21 cellular contexts compared by ENCODE assay signal in genomic region chr7:54878339-54878738, GRCh38.
DNase-seq lines count a peak whose midpoint lies in the region; ATAC-seq, FAIRE-seq and TF ChIP-seq lines count a peak whose summit lies in the region.
"Had no signal": no experiment of that assay in that cellular context is flagged by ENCODE, and none has a peak within 500 bp of the region (broad histone marks: within the 10 kb centered on the region; RNA-seq: fewer than 3 reads in every experiment).

No MANE protein-coding gene starts in this region.

- H3K27ac ChIP-seq in right lobe of liver (peak overlapping the region in 2 of 3 donors; percentile 22 to 29), HepG2 (ENCODE audit: extremely low read length, insufficient read depth, low read length) (no peak overlapping the region), kidney (ENCODE audit: low read depth in 2 of 2, low read length in 2 of 2) (no peak overlapping the region)
- H3K27ac ChIP-seq: brain microvascular endothelial cell, coronary artery, SK-N-MC, stomach had no signal

- BruUV-seq in HepG2 (replicated peaks; lab: Mats Ljungman, UMichigan), result no TSS peak

- no peak for TF ChIP-seq RAD21 in HepG2 (CRISPR knock-in tag; IDR thresholded peaks at IDR 0.05)

- no peak for FAIRE-seq in HepG2 (lab: Jason Lieb, UNC)
- no peak for FAIRE-seq in kidney (lab: Jason Lieb, UNC)

- H3K36me3 ChIP-seq in right lobe of liver, result no peaks in the 10 kb centered on the region
- H3K36me3 ChIP-seq in HepG2 (replicated peaks in 1 of 2; ENCODE audit: control insufficient read depth in 1 of 2, insufficient read depth in 2 of 2, low read length in 2 of 2), result no peaks in the 10 kb centered on the region
- no peaks in the 10 kb centered on the region for H3K36me3 ChIP-seq in kidney (ENCODE audit: control insufficient read depth in 1 of 2, insufficient read depth in 2 of 2, low read length in 2 of 2)
- H3K36me3 ChIP-seq: brain microvascular endothelial cell, stomach, upper lobe of left lung had no signal

- in situ Hi-C loops in HepG2 (cut with HindIII; ENCODE audit: extremely low pct_ligation_motif_present, low pct_unique_long_range_greater_than_20kb), result no loop called here
- in situ Hi-C loops in astrocyte of the spinal cord (cut with HindIII; ENCODE audit: low sequenced_read_pairs), result no loop called here

- TF ChIP-seq CTCF in right lobe of liver (IDR thresholded peaks at IDR 0.05) (no peak), HepG2 (CRISPR knock-in tag; IDR thresholded peaks at IDR 0.05) (no peak), astrocyte of the spinal cord (IDR thresholded peaks at IDR 0.05; ENCODE audit: low read depth, low read length) (no peak), kidney (IDR thresholded peaks at IDR 0.05; ENCODE audit: borderline replicate concordance, extremely low read depth, insufficient read depth) (no peak)

- 33% methylated on average over 1 of the region's 1 CpG for WGBS in right lobe of liver (ENCODE audit: insufficient coverage, low coverage, low lambda C conversion rate, missing lambda C conversion rate)
- 69% methylated on average over 1 of the region's 1 CpG for WGBS in HepG2 (ENCODE audit: low lambda C conversion rate)

- POLR2A ChIA-PET in HepG2 (lab: Yijun Ruan, JAX), result interaction anchor here (0.6 to 1.5 kb wide), 3 partner anchors 201 to 310 kb away, joined by 3 to 4 read pairs (median 3); no protein-coding TSS in a partner anchor

- CTCF ChIA-PET in HepG2 (lab: Yijun Ruan, JAX; ENCODE audit: low intra/inter-chr PET ratio, low total read pairs), result interaction anchor here (1.5 kb wide), 2 partner anchors 376 to 378 kb away, joined by 4 read pairs; no protein-coding TSS in a partner anchor

- H3K4me3 ChIP-seq in right lobe of liver, result no peak overlapping the region
- no peak overlapping the region for H3K4me3 ChIP-seq in HepG2 (replicated peaks in 1 of 3; ENCODE audit: insufficient read depth in 1 of 3, low read depth in 2 of 3, low read length in 3 of 3)
- H3K4me3 ChIP-seq in astrocyte of the spinal cord (ENCODE audit: low read depth, low read length), result no peak overlapping the region
- no peak overlapping the region for H3K4me3 ChIP-seq in kidney (ENCODE audit: low read length in 2 of 2)
- H3K4me3 ChIP-seq: coronary artery, lung, SK-N-MC, stomach, upper lobe of left lung had no signal

- no peak overlapping the region for H3K9ac ChIP-seq in HepG2 (ENCODE audit: insufficient read depth, low read depth, low read length)
- H3K9ac ChIP-seq in kidney (ENCODE audit: low read length in 2 of 2), result no peak overlapping the region

- no peaks in the 10 kb centered on the region for H3K9me3 ChIP-seq in right lobe of liver
- no peaks in the 10 kb centered on the region for H3K9me3 ChIP-seq in HepG2 (ENCODE audit: low read length)
- H3K9me3 ChIP-seq in kidney (ENCODE audit: control insufficient read depth in 1 of 2, low read length in 2 of 2), result no peaks in the 10 kb centered on the region
- H3K9me3 ChIP-seq: stomach, upper lobe of left lung had no signal

- no peaks in the 10 kb centered on the region for H3K79me2 ChIP-seq in HepG2 (ENCODE audit: insufficient read depth, low read length)

- TF ChIP-seq POLR2A in right lobe of liver (IDR thresholded peaks at IDR 0.05) (no peak), HepG2 (IDR thresholded peaks at IDR 0.05; ENCODE audit: insufficient read depth in 1 of 2, low read depth in 2 of 2, low read length in 2 of 2) (no peak)

- H3K4me1 ChIP-seq in right lobe of liver, result peaks cover 0 to 7% (median 2%) of the 10 kb centered on the region in 4 donors
- peaks cover 55% of the 10 kb centered on the region for H3K4me1 ChIP-seq in HepG2 (ENCODE audit: insufficient read depth, low read length)
- peaks cover 3 to 7% of the 10 kb centered on the region in 2 donors for H3K4me1 ChIP-seq in kidney (ENCODE audit: control insufficient read depth in 1 of 2, insufficient read depth in 1 of 2, low read depth in 1 of 2, low read length in 2 of 2)

- peak in 2 of 4 donors; percentile 16 for ATAC-seq in right lobe of liver
- ATAC-seq in HepG2, result no peak
- no peak for ATAC-seq in left colon
- no peak for ATAC-seq in GM21515 (IDR thresholded peaks at IDR 0.05; ENCODE audit: unreplicated experiment)

- DNase-seq in right lobe of liver, result no peak
- DNase-seq in HepG2 (ENCODE audit: low spot score), result no peak
- DNase-seq in astrocyte of the spinal cord (ENCODE audit: low read depth, low spot score), result peak; percentile 35
- peak; percentile 52 for DNase-seq in iris pigment epithelial cell (ENCODE audit: low read depth)
- no peak for DNase-seq in kidney
- DNase-seq in left colon, result no peak
- no peak for DNase-seq in stimulated activated naive CD4-positive, alpha-beta T cell (lab: John Stamatoyannopoulos, UW)
- DNase-seq: activated CD4-positive, alpha-beta T cell treated with anti-CD3 and anti-CD28 coated beads, Interleukin-2, amount 50 U/mL, for 4 hours; activated CD8-positive, alpha-beta memory T cell treated with anti-CD3 and anti-CD28 coated beads, Interleukin-2, amount 50 U/mL, for 48 hours; activated naive CD8-positive, alpha-beta T cell treated with anti-CD3 and anti-CD28 coated beads, Interleukin-2, amount 10 ng/mL, durations not matched to agents 7 days and 5 days; brain microvascular endothelial cell; C1 segment of cervical spinal cord; NCI-H1417 treated with DMSO at 0.1 percent for 48 hours; NCI-H524 treated with DMSO at 0.1 percent for 48 hours; stimulated activated CD4-positive, alpha-beta T cell treated with anti-CD3 and anti-CD28 coated beads, Interleukin-4, amount 100 ng/mL, for 4 hours; stomach; upper lobe of left lung had no signal

- TF ChIP-seq EP300 in HepG2 (IDR thresholded peaks at IDR 0.05; ENCODE audit: low read depth in 2 of 2, low read length in 2 of 2), result no peak
- TF ChIP-seq EP300 in HepG2 (CRISPR knock-in tag; IDR thresholded peaks at IDR 0.05; ENCODE audit: borderline replicate concordance), result no peak

- no peaks in the 10 kb centered on the region for H3K27me3 ChIP-seq in right lobe of liver
- H3K27me3 ChIP-seq in HepG2 (ENCODE audit: control insufficient read depth in 1 of 2, insufficient read depth in 2 of 2, low read length in 2 of 2), result no peaks in the 10 kb centered on the region
- H3K27me3 ChIP-seq: brain microvascular endothelial cell, stomach, upper lobe of left lung had no signal

- H3K4me2 ChIP-seq in HepG2 (ENCODE audit: low read depth, low read length), result no peak overlapping the region

- H2AFZ ChIP-seq in HepG2 (ENCODE audit: low read length), result no peak overlapping the region

- H4K20me1 ChIP-seq in HepG2 (ENCODE audit: insufficient read depth, low read length), result no peaks in the 10 kb centered on the region

- intact Hi-C loops in right lobe of liver (cut with DNase I), result no loop called here
- intact Hi-C loops in HepG2 (cut with micrococcal nuclease; ENCODE audit: unreplicated experiment), result loop anchor here (5.0 kb wide), 1 partner anchor 254 kb away; no protein-coding TSS in a partner anchor
- intact Hi-C loops in kidney (cut with DNase I), result no loop called here
- intact Hi-C loops in left colon (cut with DNase I, micrococcal nuclease), result no loop called here

TF ChIP-seq in HepG2, 621 proteins besides CTCF, POLR2A, EP300 and RAD21 (continues in another document):
- TF ChIP-seq SETDB1 (CRISPR knock-in tag; IDR thresholded peaks at IDR 0.05; ENCODE audit: borderline replicate concordance), result no peak
- TF ChIP-seq PRMT3 (CRISPR knock-in tag; IDR thresholded peaks at IDR 0.05; ENCODE audit: borderline replicate concordance, low read depth), result no peak
- no peak for TF ChIP-seq ZSCAN21 (CRISPR knock-in tag; IDR thresholded peaks at IDR 0.05; ENCODE audit: borderline replicate concordance)
- no peak for TF ChIP-seq ZNF670 (CRISPR knock-in tag; IDR thresholded peaks at IDR 0.05; ENCODE audit: borderline replicate concordance)
- no peak for TF ChIP-seq ZNF34 (CRISPR knock-in tag; IDR thresholded peaks at IDR 0.05; ENCODE audit: borderline replicate concordance)
- TF ChIP-seq PAXIP1 (CRISPR knock-in tag; conservative IDR thresholded peaks at IDR 0.05), result no peak
- TF ChIP-seq POLR2G (IDR thresholded peaks at IDR 0.05; ENCODE audit: low read depth, low read length), result no peak
- TF ChIP-seq NCOA2 (CRISPR knock-in tag; IDR thresholded peaks at IDR 0.05), result no peak
- TF ChIP-seq AGO2 (optimal IDR thresholded peaks at IDR 0.05; ENCODE audit: low read depth, low read length), result no peak
- no peak for TF ChIP-seq SRSF4 (IDR thresholded peaks at IDR 0.05; ENCODE audit: low read depth, low read length, poor library complexity, severe bottlenecking)
- TF ChIP-seq FOXK1 (CRISPR knock-in tag; IDR thresholded peaks at IDR 0.05; ENCODE audit: borderline replicate concordance, low read depth), result no peak
- no peak for TF ChIP-seq DDIT3 (CRISPR knock-in tag; IDR thresholded peaks at IDR 0.05)

Comparison
In these comparisons a context has a peak if more than half of its experiments do, and no peak if none do; other contexts are left out.
1. H3K27ac ChIP-seq: peak in right lobe of liver (2 of 3); none in HepG2 (single experiment) and kidney (0 of 2).
2. DNase-seq: peak in astrocyte of the spinal cord (single experiment) and iris pigment epithelial cell (single experiment); none in right lobe of liver (0 of 3), HepG2 (single experiment), kidney (single experiment), left colon (0 of 2) and stimulated activated naive CD4-positive, alpha-beta T cell (0 of 6).